1 cellular context compared by ENCODE assay signal in the genomic region with DNA sequence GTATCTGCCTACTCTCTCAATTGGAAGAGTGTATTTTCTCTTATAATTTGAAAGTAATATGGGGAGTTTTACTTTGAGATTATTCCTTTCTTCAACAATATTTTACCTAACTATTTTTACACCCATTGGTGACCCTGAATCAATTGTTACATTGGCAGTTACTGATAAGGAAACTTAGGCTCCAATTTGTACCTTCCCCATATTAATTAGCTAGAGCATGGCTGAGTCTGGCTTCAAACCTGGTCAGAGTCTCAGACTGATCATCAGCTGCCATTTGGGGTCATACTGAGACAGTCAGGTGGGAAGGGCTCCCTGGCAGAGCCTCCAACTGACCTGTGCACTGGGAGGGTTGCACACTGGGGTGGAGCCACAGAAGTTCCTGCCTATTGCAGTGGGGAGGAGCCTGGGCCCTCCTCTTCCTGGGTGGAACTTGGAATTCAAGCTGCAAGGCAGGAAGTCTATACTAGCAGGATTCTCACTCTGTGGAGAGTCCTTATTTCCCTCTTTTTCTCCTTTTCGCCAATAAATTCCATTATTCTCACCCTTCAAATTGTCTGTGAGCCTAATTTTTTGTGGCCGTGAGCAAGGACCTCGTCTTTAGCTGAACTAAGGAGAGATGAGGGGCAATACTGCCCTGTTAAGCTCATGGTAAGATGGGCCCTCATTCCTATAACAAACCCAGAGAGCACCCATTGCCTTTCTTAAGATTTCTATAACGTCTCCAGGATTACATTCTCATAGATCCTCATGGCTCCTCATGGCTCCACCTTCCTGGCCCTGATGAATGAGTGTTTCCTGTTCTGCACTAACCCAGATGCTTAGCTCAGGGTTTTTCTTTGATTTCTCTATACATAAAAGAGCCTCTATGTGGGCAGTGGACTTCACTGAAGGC.
TF ChIP-seq lines count a peak whose summit lies in the region.

No MANE protein-coding gene starts in this region.

TF ChIP-seq in HepG2, 621 proteins besides CTCF, POLR2A, EP300 and RAD21 (continued from another document):
- TF ChIP-seq ZEB1 (IDR thresholded peaks at IDR 0.05; ENCODE audit: insufficient replicate concordance, low read depth) (no peak), ZFP36L2 (CRISPR knock-in tag; IDR thresholded peaks at IDR 0.05) (no peak)
- TF ChIP-seq, protein P1, sequence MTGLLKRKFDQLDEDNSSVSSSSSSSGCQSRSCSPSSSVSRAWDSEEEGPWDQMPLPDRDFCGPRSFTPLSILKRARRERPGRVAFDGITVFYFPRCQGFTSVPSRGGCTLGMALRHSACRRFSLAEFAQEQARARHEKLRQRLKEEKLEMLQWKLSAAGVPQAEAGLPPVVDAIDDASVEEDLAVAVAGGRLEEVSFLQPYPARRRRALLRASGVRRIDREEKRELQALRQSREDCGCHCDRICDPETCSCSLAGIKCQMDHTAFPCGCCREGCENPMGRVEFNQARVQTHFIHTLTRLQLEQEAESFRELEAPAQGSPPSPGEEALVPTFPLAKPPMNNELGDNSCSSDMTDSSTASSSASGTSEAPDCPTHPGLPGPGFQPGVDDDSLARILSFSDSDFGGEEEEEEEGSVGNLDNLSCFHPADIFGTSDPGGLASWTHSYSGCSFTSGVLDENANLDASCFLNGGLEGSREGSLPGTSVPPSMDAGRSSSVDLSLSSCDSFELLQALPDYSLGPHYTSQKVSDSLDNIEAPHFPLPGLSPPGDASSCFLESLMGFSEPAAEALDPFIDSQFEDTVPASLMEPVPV (CRISPR knock-in tag; IDR thresholded peaks at IDR 0.05): no peak
